Comparison of ENCODE assay signal across 8 cellular contexts in the genomic region with DNA sequence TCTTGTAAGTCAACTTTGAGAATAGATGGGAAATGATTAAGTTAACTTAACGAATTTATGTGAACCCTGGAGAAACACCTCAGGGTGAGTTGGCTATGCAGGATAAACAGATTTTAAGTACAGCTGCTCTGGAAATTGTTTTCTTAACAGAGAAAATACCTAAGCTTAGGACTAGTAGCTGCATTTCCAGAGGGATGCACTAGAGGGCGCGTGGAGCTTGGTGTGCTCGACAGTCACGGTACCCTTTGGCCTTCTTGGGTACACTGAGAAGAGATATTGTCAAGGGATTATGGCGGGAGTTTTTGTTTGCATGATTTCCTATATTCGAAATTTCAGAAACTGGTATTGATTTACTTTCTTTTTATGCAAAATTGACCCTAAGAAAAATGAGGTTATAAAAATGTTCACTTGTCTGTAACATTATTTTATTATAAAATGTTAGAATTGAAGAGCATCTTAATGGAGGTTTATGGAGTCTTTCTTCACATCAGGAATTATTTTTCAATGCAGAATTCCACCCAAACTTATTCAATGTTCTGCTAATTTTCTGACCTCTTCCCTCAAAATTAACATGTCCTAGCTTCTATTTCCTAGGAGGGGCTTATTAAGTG. TPM values are rescaled to one million over a fixed set of nuclear protein-coding genes. Genes with fewer than 3 reads are reported as not detected.
DNase-seq lines count a peak whose midpoint lies in the region; ATAC-seq and TF ChIP-seq lines count a peak whose summit lies in the region.

No MANE protein-coding gene starts in this region.

- CTCF ChIA-PET in OCI-LY7 (lab: Charles Lee; ENCODE audit: unreplicated experiment): interaction anchor here (0.9 to 1.9 kb wide), 3 partner anchors 236 to 395 kb away, joined by 3 to 6 read pairs (median 5); no protein-coding TSS in a partner anchor

- H3K36me3 ChIP-seq in OCI-LY7 (ENCODE audit: insufficient read depth, low read length): no peaks in the 10 kb centered on the region

- peak overlapping the region; percentile 64; the same call in 1 of the 2 replicates for H2AFZ ChIP-seq in OCI-LY7 (ENCODE audit: low read length)

- H3K4me1 ChIP-seq in OCI-LY7 (ENCODE audit: insufficient read depth, low read length, poor library complexity, severe bottlenecking): peaks cover 14% of the 10 kb centered on the region

- H3K9me2 ChIP-seq in OCI-LY7 (ENCODE audit: insufficient read depth, low read length): no peaks in the 10 kb centered on the region

- POLR2A ChIA-PET in OCI-LY7 (lab: Charles Lee): interaction anchor here (0.7 to 2.2 kb wide), 10 partner anchors 17 to 388 kb away, joined by 3 to 8 read pairs (median 3); no protein-coding TSS in a partner anchor

- TF ChIP-seq CTCF in OCI-LY7 (conservative IDR thresholded peaks at IDR 0.05; ENCODE audit: low read length) (peak; percentile 98), neural crest cell (conservative IDR thresholded peaks at IDR 0.05) (peak; percentile 90)

- DNase-seq in EL (peak; percentile 58), KG1 (lab: John Stamatoyannopoulos, UW) (peak; percentile 2), OCI-LY7 (ENCODE audit: low spot score) (peak; percentile 88), activated T-cell treated with anti-CD3 and anti-CD28 coated beads for 4 hours (peak; percentile 52), fibroblast of peridontal ligament (ENCODE audit: extremely low read depth) (peak; percentile 53), neural crest cell (ENCODE audit: low read depth, low spot score) (peak; percentile 84), stromal cell of bone marrow (ENCODE audit: low read depth) (peak; percentile 48)

- H3K9me3 Mint-ChIP-seq in neural crest cell: no peaks in the 10 kb centered on the region

- no peaks in the 10 kb centered on the region for H3K36me3 Mint-ChIP-seq in neural crest cell (ENCODE audit: low read depth)

- H3K27me3 Mint-ChIP-seq in neural crest cell (ENCODE audit: low read depth): peaks cover 4% of the 10 kb centered on the region

- BruUV-seq in OCI-LY7 (replicated peaks; lab: Mats Ljungman, UMichigan): no TSS peak

- no peak overlapping the region for H3K27ac Mint-ChIP-seq in neural crest cell (ENCODE audit: unreplicated experiment)

- H3K9me3 ChIP-seq in OCI-LY7 (ENCODE audit: low read length): no peaks in the 10 kb centered on the region

- H3K4me3 Mint-ChIP-seq in neural crest cell: no peak overlapping the region

- no peak overlapping the region for H3K4me3 ChIP-seq in OCI-LY7 (ENCODE audit: low read depth, low read length, poor library complexity, severe bottlenecking)

- intact Hi-C loops in OCI-LY7 (cut with micrococcal nuclease; ENCODE audit: unreplicated experiment): loop anchor here (1.0 to 5.0 kb wide), 4 partner anchors 107 to 393 kb away; no protein-coding TSS in a partner anchor

- no peaks in the 10 kb centered on the region for H3K4me1 Mint-ChIP-seq in neural crest cell

- peak; percentile 87 for ATAC-seq in GM21723 (IDR thresholded peaks at IDR 0.05; ENCODE audit: unreplicated experiment)

- H4K20me1 ChIP-seq in OCI-LY7 (ENCODE audit: insufficient read depth, low read length): no peaks in the 10 kb centered on the region

- H3K4me2 ChIP-seq in OCI-LY7 (ENCODE audit: low read length): peak overlapping the region; percentile 36

- H3K79me2 ChIP-seq in OCI-LY7 (ENCODE audit: insufficient read depth, low read depth, low read length): no peaks in the 10 kb centered on the region

- H3K27ac ChIP-seq in OCI-LY7 (ENCODE audit: low read depth, low read length, poor library complexity, severe bottlenecking): no peak overlapping the region

RNA-seq across cellular contexts. Expression of a gene that starts 58.4 kb away (rescaled TPM):
- total RNA-seq in OCI-LY7 (2014; rRNA removed; shearing (Covaris generic)): not detected in 2 replicates
- total RNA-seq in OCI-LY7 (2022) (not detected in 2 replicates), neural crest cell (0.82 and 1.4 TPM in 2 replicates)

Comparison
In these comparisons a context has a peak if more than half of its experiments do, and no peak if none do; other contexts are left out.
1. DNase-seq: peak in every context shown above with its lines; median percentile 88 in OCI-LY7; 84 in neural crest cell; 58 in EL; 53 in fibroblast of peridontal ligament; 52 in activated T-cell treated with anti-CD3 and anti-CD28 coated beads for 4 hours; 48 in stromal cell of bone marrow; 2 in KG1.